1 cellular context compared by ENCODE assay signal in the genomic region with DNA sequence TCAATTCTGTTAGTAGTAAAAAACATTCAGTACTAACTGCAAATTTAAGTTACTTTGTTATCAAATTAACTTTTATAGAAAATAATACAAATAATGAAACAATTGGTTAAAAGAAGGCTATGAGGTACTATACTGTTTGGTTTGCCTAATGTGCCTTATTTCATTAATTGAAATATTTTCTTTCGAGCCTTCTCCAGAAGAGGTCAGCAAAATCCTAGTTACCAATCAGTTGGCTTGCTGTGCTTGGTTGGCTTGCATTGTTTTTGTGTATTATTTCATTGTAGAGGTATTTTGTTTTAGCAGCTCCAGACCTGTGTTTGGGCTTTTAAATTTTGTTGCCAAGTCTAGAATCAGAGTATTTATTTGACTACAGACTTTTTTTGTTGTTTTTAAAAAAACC.
TF ChIP-seq lines count a peak whose summit lies in the region.

No MANE protein-coding gene starts in this region.

TF ChIP-seq in IMR-90, 13 proteins besides CTCF, POLR2A, EP300 and RAD21 (continued from another document):
- TF ChIP-seq, protein P1, sequence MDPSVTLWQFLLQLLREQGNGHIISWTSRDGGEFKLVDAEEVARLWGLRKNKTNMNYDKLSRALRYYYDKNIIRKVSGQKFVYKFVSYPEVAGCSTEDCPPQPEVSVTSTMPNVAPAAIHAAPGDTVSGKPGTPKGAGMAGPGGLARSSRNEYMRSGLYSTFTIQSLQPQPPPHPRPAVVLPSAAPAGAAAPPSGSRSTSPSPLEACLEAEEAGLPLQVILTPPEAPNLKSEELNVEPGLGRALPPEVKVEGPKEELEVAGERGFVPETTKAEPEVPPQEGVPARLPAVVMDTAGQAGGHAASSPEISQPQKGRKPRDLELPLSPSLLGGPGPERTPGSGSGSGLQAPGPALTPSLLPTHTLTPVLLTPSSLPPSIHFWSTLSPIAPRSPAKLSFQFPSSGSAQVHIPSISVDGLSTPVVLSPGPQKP (IDR thresholded peaks at IDR 0.05; ENCODE audit: borderline replicate concordance, low read depth, low read length) = no peak
- TF ChIP-seq RCOR1 (IDR thresholded peaks at IDR 0.05; ENCODE audit: insufficient replicate concordance, low read length) (no peak), NFE2L2 (IDR thresholded peaks at IDR 0.05; ENCODE audit: low read depth, low read length) (no peak), BHLHE40 (IDR thresholded peaks at IDR 0.05; ENCODE audit: low read depth, low read length) (no peak), CHD1 (IDR thresholded peaks at IDR 0.05; ENCODE audit: low read depth, low read length) (no peak), RFX5 (IDR thresholded peaks at IDR 0.05; ENCODE audit: low read depth, low read length) (no peak), MXI1 (IDR thresholded peaks at IDR 0.05; ENCODE audit: borderline replicate concordance, low read depth, low read length) (no peak)
- TF ChIP-seq, protein P2, sequence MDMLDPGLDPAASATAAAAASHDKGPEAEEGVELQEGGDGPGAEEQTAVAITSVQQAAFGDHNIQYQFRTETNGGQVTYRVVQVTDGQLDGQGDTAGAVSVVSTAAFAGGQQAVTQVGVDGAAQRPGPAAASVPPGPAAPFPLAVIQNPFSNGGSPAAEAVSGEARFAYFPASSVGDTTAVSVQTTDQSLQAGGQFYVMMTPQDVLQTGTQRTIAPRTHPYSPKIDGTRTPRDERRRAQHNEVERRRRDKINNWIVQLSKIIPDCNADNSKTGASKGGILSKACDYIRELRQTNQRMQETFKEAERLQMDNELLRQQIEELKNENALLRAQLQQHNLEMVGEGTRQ (IDR thresholded peaks at IDR 0.05; ENCODE audit: low read depth, low read length) = no peak
